ENCODE assay signal across 18 cellular contexts in genomic region chr10:78729810-78730209, GRCh38.
"Had no signal": no experiment of that assay in that cellular context is flagged by ENCODE, and none has a peak within 500 bp of the region (broad histone marks: within the 10 kb centered on the region; RNA-seq: fewer than 3 reads in every experiment).

No MANE protein-coding gene starts in this region.

- H3K4me3 ChIP-seq: esophagus squamous epithelium, lung, spleen, testis, transverse colon had no signal

- ATAC-seq: left ventricle myocardium superior; naive thymus-derived CD4-positive, alpha-beta T cell; sciatic nerve; stimulated activated naive B cell treated with anti-CD40 and anti-IgM and Interleukin-4, amounts not matched to agents 10 μg/mL and 1 μg/mL and 100 μg/mL, for 72 hours; stimulated activated naive CD8-positive, alpha-beta T cell treated with anti-CD3 and anti-CD28 coated beads, Interleukin-15, amount 100 ng/mL, for 72 hours had no signal

- H3K27me3 ChIP-seq: testis, transverse colon had no signal

- H3K36me3 Mint-ChIP-seq: immature natural killer cell; naive thymus-derived CD4-positive, alpha-beta T cell; stimulated activated naive B cell treated with anti-CD40 and anti-IgM and Interleukin-4, amounts not matched to agents 10 μg/mL and 1 μg/mL and 100 μg/mL, for 72 hours had no signal

- DNase-seq: dermis blood vessel endothelial cell; esophagus squamous epithelium; foreskin fibroblast; immature natural killer cell; left ventricle myocardium superior; mesenchymal stem cell; naive thymus-derived CD4-positive, alpha-beta T cell; nephron progenitor cell; spleen; stimulated activated CD4-positive, alpha-beta T cell treated with anti-CD3 and anti-CD28 coated beads, Interleukin-15, amount 100 ng/mL, for 24 hours; stimulated activated CD4-positive, alpha-beta T cell treated with anti-CD3 and anti-CD28 coated beads, Interleukin-1b, Interleukin-23, amount 100 ng/mL, for 48 hours; stimulated activated CD4-positive, alpha-beta T cell treated with anti-CD3 and anti-CD28 coated beads, Interleukin-4, amount 100 ng/mL, for 24 hours; stimulated activated naive B cell treated with anti-CD40 and anti-IgM and Interleukin-4, amounts not matched to agents 10 μg/mL and 1 μg/mL and 100 μg/mL, for 72 hours; stimulated activated naive CD8-positive, alpha-beta T cell treated with anti-CD3 and anti-CD28 coated beads, Interleukin-15, amount 100 ng/mL, for 72 hours; testis; transverse colon had no signal

- H3K27ac Mint-ChIP-seq: immature natural killer cell; naive thymus-derived CD4-positive, alpha-beta T cell; nephron progenitor cell; stimulated activated naive B cell treated with anti-CD40 and anti-IgM and Interleukin-4, amounts not matched to agents 10 μg/mL and 1 μg/mL and 100 μg/mL, for 72 hours; stimulated activated naive CD8-positive, alpha-beta T cell treated with anti-CD3 and anti-CD28 coated beads, Interleukin-15, amount 100 ng/mL, for 72 hours had no signal

- H3K9me3 Mint-ChIP-seq: immature natural killer cell; nephron progenitor cell; stimulated activated naive B cell treated with anti-CD40 and anti-IgM and Interleukin-4, amounts not matched to agents 10 μg/mL and 1 μg/mL and 100 μg/mL, for 72 hours; stimulated activated naive CD8-positive, alpha-beta T cell treated with anti-CD3 and anti-CD28 coated beads, Interleukin-15, amount 100 ng/mL, for 72 hours had no signal

- H3K4me1 Mint-ChIP-seq: immature natural killer cell; naive thymus-derived CD4-positive, alpha-beta T cell; stimulated activated naive B cell treated with anti-CD40 and anti-IgM and Interleukin-4, amounts not matched to agents 10 μg/mL and 1 μg/mL and 100 μg/mL, for 72 hours; stimulated activated naive CD8-positive, alpha-beta T cell treated with anti-CD3 and anti-CD28 coated beads, Interleukin-15, amount 100 ng/mL, for 72 hours had no signal

- H3K27ac ChIP-seq: esophagus squamous epithelium, spleen, testis, transverse colon had no signal

- H3K4me1 ChIP-seq: esophagus squamous epithelium, testis, transverse colon had no signal

- H3K36me3 ChIP-seq: esophagus squamous epithelium, spleen, transverse colon had no signal

- H3K9me3 ChIP-seq: esophagus squamous epithelium, spleen, testis, transverse colon had no signal

- H3K4me3 Mint-ChIP-seq: immature natural killer cell; naive thymus-derived CD4-positive, alpha-beta T cell; nephron progenitor cell; stimulated activated naive B cell treated with anti-CD40 and anti-IgM and Interleukin-4, amounts not matched to agents 10 μg/mL and 1 μg/mL and 100 μg/mL, for 72 hours; stimulated activated naive CD8-positive, alpha-beta T cell treated with anti-CD3 and anti-CD28 coated beads, Interleukin-15, amount 100 ng/mL, for 72 hours had no signal
